ENCODE assay signal across 11 cellular contexts in the genomic region with DNA sequence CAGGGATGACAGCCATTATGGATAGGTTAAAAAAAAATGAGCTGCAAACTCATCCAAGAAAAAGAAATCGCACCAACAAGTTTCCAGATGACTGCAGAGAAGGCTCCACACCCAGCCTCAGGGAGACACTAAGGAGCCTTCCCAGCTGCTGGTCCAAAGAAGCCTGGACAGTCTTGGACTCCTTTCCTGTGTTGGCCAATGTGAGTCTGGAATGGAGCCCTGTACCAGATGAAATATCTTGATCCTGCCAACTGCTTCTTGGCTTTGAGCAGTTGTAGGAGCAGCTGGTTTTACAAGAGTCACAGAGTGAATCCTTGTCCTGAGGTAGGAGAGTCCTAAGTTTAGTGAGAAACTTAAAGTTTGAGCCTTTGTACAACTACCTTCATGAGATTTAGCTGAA. TPM values are rescaled to one million over a fixed set of nuclear protein-coding genes. Genes with fewer than 3 reads are reported as not detected.
DNase-seq lines count a peak whose midpoint lies in the region; ATAC-seq and TF ChIP-seq lines count a peak whose summit lies in the region.
"Had no signal": no experiment of that assay in that cellular context is flagged by ENCODE, and none has a peak within 500 bp of the region (broad histone marks: within the 10 kb centered on the region; RNA-seq: fewer than 3 reads in every experiment).

No MANE protein-coding gene starts in this region.

- H3K9me3 ChIP-seq in esophagus squamous epithelium = no peaks in the 10 kb centered on the region
- H3K9me3 ChIP-seq: pancreas had no signal

- H3K4me1 ChIP-seq in esophagus squamous epithelium (peaks cover 3 to 69% (median 24%) of the 10 kb centered on the region in 3 donors), GM23338 (ENCODE audit: insufficient read depth) (peaks cover 31% of the 10 kb centered on the region)

- no peaks in the 10 kb centered on the region for H3F3A ChIP-seq in GM23338 (replicated peaks; ENCODE audit: low read depth)

- WGBS in esophagus squamous epithelium, 2 donors = 31 to 63% methylated on average over 1 of the region's 1 CpG

- H3K36me3 Mint-ChIP-seq in GM23338 (ENCODE audit: low read depth) = peaks cover 88% of the 10 kb centered on the region

- H3K36me3 ChIP-seq in esophagus squamous epithelium (peaks cover 0 to 12% (median 0%) of the 10 kb centered on the region in 3 donors), GM23338 (ENCODE audit: insufficient read depth) (peaks cover 51% of the 10 kb centered on the region)
- H3K36me3 ChIP-seq: pancreas had no signal

- peaks cover 100% of the 10 kb centered on the region for H3K79me2 ChIP-seq in GM23338 (replicated peaks; ENCODE audit: insufficient read depth)

- H3K4me1 Mint-ChIP-seq in GM23338 = peaks cover 40% of the 10 kb centered on the region

- no peaks in the 10 kb centered on the region for H3K9me2 ChIP-seq in GM23338 (ENCODE audit: insufficient read depth)

- intact Hi-C loops in esophagus squamous epithelium (cut with DNase I) = no loop called here

- no peak overlapping the region for H3K4me3 Mint-ChIP-seq in GM23338

- ATAC-seq in HG03095 (IDR thresholded peaks at IDR 0.05; ENCODE audit: unreplicated experiment) (no peak), GM23338 (no peak), HG02759 (IDR thresholded peaks at IDR 0.05; ENCODE audit: unreplicated experiment) (no peak)

- TF ChIP-seq CTCF in LNCaP clone FGC (IDR thresholded peaks at IDR 0.05; ENCODE audit: control insufficient read depth, extremely low read depth, insufficient read depth) (no peak), esophagus squamous epithelium (IDR thresholded peaks at IDR 0.05) (no peak), GM23338 (conservative IDR thresholded peaks at IDR 0.05; ENCODE audit: low read depth in 2 of 2) (no peak)

- H3K9me3 Mint-ChIP-seq in GM23338 = no peaks in the 10 kb centered on the region

- H3K4me2 ChIP-seq in GM23338 = no peak overlapping the region

- H3K27me3 Mint-ChIP-seq in GM23338 (ENCODE audit: insufficient read depth, low read depth, poor library complexity) = peaks cover 1% of the 10 kb centered on the region

- H2AFZ ChIP-seq in GM23338 = no peak overlapping the region

- H3K27ac ChIP-seq in esophagus squamous epithelium (peak overlapping the region in 3 of 4 donors; percentile 1 to 58 (median 53)), GM23338 (ENCODE audit: low read depth) (no peak overlapping the region)
- H3K27ac ChIP-seq: pancreas had no signal

- H4K20me1 ChIP-seq in GM23338 (replicated peaks; ENCODE audit: insufficient read depth) = peaks cover 41% of the 10 kb centered on the region

- H3K4me3 ChIP-seq in LNCaP clone FGC (ENCODE audit: low read depth, low read length) (no peak overlapping the region), esophagus squamous epithelium (no peak overlapping the region), GM23338 (no peak overlapping the region)
- H3K4me3 ChIP-seq: pancreas had no signal

- H3K27me3 ChIP-seq in esophagus squamous epithelium = no peaks in the 10 kb centered on the region
- H3K27me3 ChIP-seq in GM23338 (ENCODE audit: insufficient read depth) = no peaks in the 10 kb centered on the region
- H3K27me3 ChIP-seq: pancreas had no signal

- in situ Hi-C loops in KBM-7 (cut with MboI; ENCODE audit: low pct_unique_long_range_greater_than_20kb, low sequenced_read_pairs) = no loop called here

- no peak overlapping the region for H3K27ac Mint-ChIP-seq in GM23338

- peak; percentile 44 for DNase-seq in AG08396 (ENCODE audit: low spot score)
- DNase-seq in LNCaP clone FGC (ENCODE audit: low read depth) = peak; percentile 91
- no peak for DNase-seq in esophagus squamous epithelium (lab: John Stamatoyannopoulos, UW)
- DNase-seq in myocyte (ENCODE audit: low read depth) = peak; percentile 84
- DNase-seq in KBM-7 = no peak
- DNase-seq in GM23338 (ENCODE audit: low spot score) = no peak
- DNase-seq: dermis blood vessel endothelial cell, NCI-H524 treated with DMSO at 0.1 percent for 48 hours, pancreas had no signal

- no peak for TF ChIP-seq POLR2A in esophagus squamous epithelium (IDR thresholded peaks at IDR 0.05)

TF ChIP-seq in GM23338, 12 proteins besides CTCF, POLR2A, EP300 and RAD21 (continues in another document):
- TF ChIP-seq, protein P1, sequence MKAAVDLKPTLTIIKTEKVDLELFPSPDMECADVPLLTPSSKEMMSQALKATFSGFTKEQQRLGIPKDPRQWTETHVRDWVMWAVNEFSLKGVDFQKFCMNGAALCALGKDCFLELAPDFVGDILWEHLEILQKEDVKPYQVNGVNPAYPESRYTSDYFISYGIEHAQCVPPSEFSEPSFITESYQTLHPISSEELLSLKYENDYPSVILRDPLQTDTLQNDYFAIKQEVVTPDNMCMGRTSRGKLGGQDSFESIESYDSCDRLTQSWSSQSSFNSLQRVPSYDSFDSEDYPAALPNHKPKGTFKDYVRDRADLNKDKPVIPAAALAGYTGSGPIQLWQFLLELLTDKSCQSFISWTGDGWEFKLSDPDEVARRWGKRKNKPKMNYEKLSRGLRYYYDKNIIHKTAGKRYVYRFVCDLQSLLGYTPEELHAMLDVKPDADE (IDR thresholded peaks at IDR 0.05) = no peak
- TF ChIP-seq POLR2AphosphoS5 (IDR thresholded peaks at IDR 0.05; ENCODE audit: low read depth) = no peak
- no peak for TF ChIP-seq ZNF114 (CRISPR knock-in tag; IDR thresholded peaks at IDR 0.05)
- TF ChIP-seq, protein P2, sequence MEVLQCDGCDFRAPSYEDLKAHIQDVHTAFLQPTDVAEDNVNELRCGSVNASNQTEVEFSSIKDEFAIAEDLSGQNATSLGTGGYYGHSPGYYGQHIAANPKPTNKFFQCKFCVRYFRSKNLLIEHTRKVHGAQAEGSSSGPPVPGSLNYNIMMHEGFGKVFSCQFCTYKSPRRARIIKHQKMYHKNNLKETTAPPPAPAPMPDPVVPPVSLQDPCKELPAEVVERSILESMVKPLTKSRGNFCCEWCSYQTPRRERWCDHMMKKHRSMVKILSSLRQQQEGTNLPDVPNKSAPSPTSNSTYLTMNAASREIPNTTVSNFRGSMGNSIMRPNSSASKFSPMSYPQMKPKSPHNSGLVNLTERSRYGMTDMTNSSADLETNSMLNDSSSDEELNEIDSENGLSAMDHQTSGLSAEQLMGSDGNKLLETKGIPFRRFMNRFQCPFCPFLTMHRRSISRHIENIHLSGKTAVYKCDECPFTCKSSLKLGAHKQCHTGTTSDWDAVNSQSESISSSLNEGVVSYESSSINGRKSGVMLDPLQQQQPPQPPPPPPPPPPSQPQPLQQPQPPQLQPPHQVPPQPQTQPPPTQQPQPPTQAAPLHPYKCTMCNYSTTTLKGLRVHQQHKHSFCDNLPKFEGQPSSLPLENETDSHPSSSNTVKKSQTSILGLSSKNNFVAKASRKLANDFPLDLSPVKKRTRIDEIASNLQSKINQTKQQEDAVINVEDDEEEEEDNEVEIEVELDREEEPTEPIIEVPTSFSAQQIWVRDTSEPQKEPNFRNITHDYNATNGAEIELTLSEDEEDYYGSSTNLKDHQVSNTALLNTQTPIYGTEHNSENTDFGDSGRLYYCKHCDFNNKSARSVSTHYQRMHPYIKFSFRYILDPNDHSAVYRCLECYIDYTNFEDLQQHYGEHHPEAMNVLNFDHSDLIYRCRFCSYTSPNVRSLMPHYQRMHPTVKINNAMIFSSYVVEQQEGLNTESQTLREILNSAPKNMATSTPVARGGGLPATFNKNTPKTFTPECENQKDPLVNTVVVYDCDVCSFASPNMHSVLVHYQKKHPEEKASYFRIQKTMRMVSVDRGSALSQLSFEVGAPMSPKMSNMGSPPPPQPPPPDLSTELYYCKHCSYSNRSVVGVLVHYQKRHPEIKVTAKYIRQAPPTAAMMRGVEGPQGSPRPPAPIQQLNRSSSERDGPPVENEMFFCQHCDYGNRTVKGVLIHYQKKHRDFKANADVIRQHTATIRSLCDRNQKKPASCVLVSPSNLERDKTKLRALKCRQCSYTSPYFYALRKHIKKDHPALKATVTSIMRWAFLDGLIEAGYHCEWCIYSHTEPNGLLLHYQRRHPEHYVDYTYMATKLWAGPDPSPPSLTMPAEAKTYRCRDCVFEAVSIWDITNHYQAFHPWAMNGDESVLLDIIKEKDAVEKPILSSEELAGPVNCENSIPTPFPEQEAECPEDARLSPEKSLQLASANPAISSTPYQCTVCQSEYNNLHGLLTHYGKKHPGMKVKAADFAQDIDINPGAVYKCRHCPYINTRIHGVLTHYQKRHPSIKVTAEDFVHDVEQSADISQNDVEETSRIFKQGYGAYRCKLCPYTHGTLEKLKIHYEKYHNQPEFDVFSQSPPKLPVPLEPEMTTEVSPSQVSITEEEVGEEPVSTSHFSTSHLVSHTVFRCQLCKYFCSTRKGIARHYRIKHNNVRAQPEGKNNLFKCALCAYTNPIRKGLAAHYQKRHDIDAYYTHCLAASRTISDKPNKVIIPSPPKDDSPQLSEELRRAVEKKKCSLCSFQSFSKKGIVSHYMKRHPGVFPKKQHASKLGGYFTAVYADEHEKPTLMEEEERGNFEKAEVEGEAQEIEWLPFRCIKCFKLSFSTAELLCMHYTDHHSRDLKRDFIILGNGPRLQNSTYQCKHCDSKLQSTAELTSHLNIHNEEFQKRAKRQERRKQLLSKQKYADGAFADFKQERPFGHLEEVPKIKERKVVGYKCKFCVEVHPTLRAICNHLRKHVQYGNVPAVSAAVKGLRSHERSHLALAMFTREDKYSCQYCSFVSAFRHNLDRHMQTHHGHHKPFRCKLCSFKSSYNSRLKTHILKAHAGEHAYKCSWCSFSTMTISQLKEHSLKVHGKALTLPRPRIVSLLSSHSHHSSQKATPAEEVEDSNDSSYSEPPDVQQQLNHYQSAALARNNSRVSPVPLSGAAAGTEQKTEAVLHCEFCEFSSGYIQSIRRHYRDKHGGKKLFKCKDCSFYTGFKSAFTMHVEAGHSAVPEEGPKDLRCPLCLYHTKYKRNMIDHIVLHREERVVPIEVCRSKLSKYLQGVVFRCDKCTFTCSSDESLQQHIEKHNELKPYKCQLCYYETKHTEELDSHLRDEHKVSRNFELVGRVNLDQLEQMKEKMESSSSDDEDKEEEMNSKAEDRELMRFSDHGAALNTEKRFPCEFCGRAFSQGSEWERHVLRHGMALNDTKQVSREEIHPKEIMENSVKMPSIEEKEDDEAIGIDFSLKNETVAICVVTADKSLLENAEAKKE (CRISPR knock-in tag; IDR thresholded peaks at IDR 0.05) = no peak
- no peak for TF ChIP-seq CREB1 (CRISPR knock-in tag; IDR thresholded peaks at IDR 0.05; ENCODE audit: low read depth)
- TF ChIP-seq JUNB (IDR thresholded peaks at IDR 0.05; ENCODE audit: unreplicated experiment) = no peak
- TF ChIP-seq NANOG (IDR thresholded peaks at IDR 0.05; ENCODE audit: borderline replicate concordance) = no peak
- no peak for TF ChIP-seq ZNF331 (CRISPR knock-in tag; IDR thresholded peaks at IDR 0.05; ENCODE audit: low read depth)

RNA-seq across cellular contexts. Expression of a gene that starts 44.4 kb away (rescaled TPM):
- total RNA-seq in esophagus squamous epithelium = 10 to 100 TPM; 23.3 to 88.7 (median 73.3) TPM
- total RNA-seq in myocyte = 87.3 and 132 TPM in 2 replicates
- polyA plus RNA-seq in myocyte (2012) = 28.7 TPM
- 234 and 281 TPM in 2 replicates for total RNA-seq in GM23338 (2014; rRNA removed; shearing (Covaris generic))
- 91.1 and 114 TPM in 2 replicates for polyA plus RNA-seq in GM23338 (2016; fragmentation: Nextera tagmentation; extraction: Ambion mirVana)

Comparison
In these comparisons a context has a peak if more than half of its experiments do, and no peak if none do; other contexts are left out.
1. DNase-seq: peak in AG08396 (single experiment), LNCaP clone FGC (single experiment) and myocyte (single experiment); none in esophagus squamous epithelium (single experiment), KBM-7 (single experiment) and GM23338 (single experiment).